In genomic region chr11:75773595-75774353, GRCh38 we compare ENCODE assay signal across 9 cellular contexts. TPM values are rescaled to one million over a fixed set of nuclear protein-coding genes. Genes with fewer than 3 reads are reported as not detected.
DNase-seq lines count a peak whose midpoint lies in the region; ATAC-seq and TF ChIP-seq lines count a peak whose summit lies in the region.
"Had no signal": no experiment of that assay in that cellular context is flagged by ENCODE, and none has a peak within 500 bp of the region (broad histone marks: within the 10 kb centered on the region; RNA-seq: fewer than 3 reads in every experiment).

No MANE protein-coding gene starts in this region.

- intact Hi-C loops in activated T-helper 1 cell treated with anti-CD3 and anti-CD28 coated beads, Interleukin-12 subunit alpha, Interleukin-12 subunit beta, Interleukin-2, Interleukin-4 antibody, amounts not matched to agents 30 ng/mL and 10 ng/mL and 1 ng/mL, durations not matched to agents 14 hours and 24 hours and 36 hours (cut with micrococcal nuclease) = no loop called here
- intact Hi-C loops in testis (cut with DNase I; ENCODE audit: low total_unique reads) = no loop called here

- peak; percentile 35 for DNase-seq in activated T-helper 1 cell treated with anti-CD3 and anti-CD28 coated beads, Interleukin-12 subunit alpha, Interleukin-12 subunit beta, Interleukin-2, Interleukin-4 antibody, amounts not matched to agents 30 ng/mL and 10 ng/mL and 1 ng/mL, durations not matched to agents 14 hours and 24 hours and 36 hours (ENCODE audit: low spot score)
- DNase-seq in NCI-H2029 (lab: John Stamatoyannopoulos, UW) = no peak
- DNase-seq in testis = no peak
- no peak for DNase-seq in HuH-7 (ENCODE audit: low spot score)
- no peak for DNase-seq in stimulated activated CD4-positive, alpha-beta T cell treated with anti-CD3 and anti-CD28 coated beads, Interleukin-4, amount 100 ng/mL, for 4 hours

- H3K27ac ChIP-seq in DOHH2 (ENCODE audit: low read depth, low read length) (peak overlapping the region; percentile 31), testis (no peak overlapping the region)

- H3K27ac Mint-ChIP-seq in activated T-helper 1 cell treated with anti-CD3 and anti-CD28 coated beads, Interleukin-12 subunit alpha, Interleukin-12 subunit beta, Interleukin-2, Interleukin-4 antibody, amounts not matched to agents 30 ng/mL and 10 ng/mL and 1 ng/mL, durations not matched to agents 14 hours and 24 hours and 36 hours = peak overlapping the region; percentile 72

- H3K4me1 ChIP-seq in DOHH2 (ENCODE audit: control insufficient read depth, low read length) (peaks cover 43% of the 10 kb centered on the region), testis (no peaks in the 10 kb centered on the region)

- peaks cover 10% of the 10 kb centered on the region for H3K36me3 Mint-ChIP-seq in activated T-helper 1 cell treated with anti-CD3 and anti-CD28 coated beads, Interleukin-12 subunit alpha, Interleukin-12 subunit beta, Interleukin-2, Interleukin-4 antibody, amounts not matched to agents 30 ng/mL and 10 ng/mL and 1 ng/mL, durations not matched to agents 14 hours and 24 hours and 36 hours (ENCODE audit: low read depth)

- 86 to 91% methylated on average over 4 to 5 of the region's 5 CpGs for WGBS in testis, 2 donors

- no peak for TF ChIP-seq CTCF in DOHH2 (IDR thresholded peaks at IDR 0.05; ENCODE audit: low read depth, low read length, poor library complexity, severe bottlenecking)
- no peak for TF ChIP-seq CTCF in testis (IDR thresholded peaks at IDR 0.05)

- no peak for TF ChIP-seq POLR2A in testis (IDR thresholded peaks at IDR 0.05)

- peak overlapping the region; percentile 40 for H3K4me3 Mint-ChIP-seq in activated T-helper 1 cell treated with anti-CD3 and anti-CD28 coated beads, Interleukin-12 subunit alpha, Interleukin-12 subunit beta, Interleukin-2, Interleukin-4 antibody, amounts not matched to agents 30 ng/mL and 10 ng/mL and 1 ng/mL, durations not matched to agents 14 hours and 24 hours and 36 hours

- H3K79me2 ChIP-seq in DOHH2 (ENCODE audit: control insufficient read depth, low read length) = no peaks in the 10 kb centered on the region

- H3K9me2 ChIP-seq in DOHH2 (replicated peaks; ENCODE audit: control insufficient read depth, low read length) = no peaks in the 10 kb centered on the region

- H3K4me1 Mint-ChIP-seq in activated T-helper 1 cell treated with anti-CD3 and anti-CD28 coated beads, Interleukin-12 subunit alpha, Interleukin-12 subunit beta, Interleukin-2, Interleukin-4 antibody, amounts not matched to agents 30 ng/mL and 10 ng/mL and 1 ng/mL, durations not matched to agents 14 hours and 24 hours and 36 hours (ENCODE audit: low read depth) = peaks cover 71% of the 10 kb centered on the region

- H3K9me3 Mint-ChIP-seq in activated T-helper 1 cell treated with anti-CD3 and anti-CD28 coated beads, Interleukin-12 subunit alpha, Interleukin-12 subunit beta, Interleukin-2, Interleukin-4 antibody, amounts not matched to agents 30 ng/mL and 10 ng/mL and 1 ng/mL, durations not matched to agents 14 hours and 24 hours and 36 hours = no peaks in the 10 kb centered on the region

- H4K20me1 ChIP-seq in DOHH2 (ENCODE audit: control insufficient read depth, insufficient read depth, low read depth, low read length) = no peaks in the 10 kb centered on the region

- H3K4me3 ChIP-seq in DOHH2 (ENCODE audit: low read length) = peak overlapping the region; percentile 19; the same call in 1 of the 2 replicates
- H3K4me3 ChIP-seq in testis = no peak overlapping the region

- H3F3A ChIP-seq in DOHH2 (ENCODE audit: control insufficient read depth, insufficient read depth) = no peaks in the 10 kb centered on the region

- ATAC-seq in GM19438 (IDR thresholded peaks at IDR 0.05; ENCODE audit: low read depth, unreplicated experiment) = peak; percentile 72
- peak; percentile 87 for ATAC-seq in HG03342 (IDR thresholded peaks at IDR 0.05; ENCODE audit: unreplicated experiment)

- H3K36me3 ChIP-seq in DOHH2 (ENCODE audit: control insufficient read depth, low read length) (no peaks in the 10 kb centered on the region), testis (ENCODE audit: low read depth, missing control alignments) (no peaks in the 10 kb centered on the region)

- no peaks in the 10 kb centered on the region for H3K9me3 ChIP-seq in DOHH2 (ENCODE audit: control insufficient read depth, insufficient read depth, low read length)
- no peaks in the 10 kb centered on the region for H3K9me3 ChIP-seq in testis

- H3K27me3 ChIP-seq in DOHH2 (ENCODE audit: control insufficient read depth, low read length) = peaks cover 25% of the 10 kb centered on the region
- H3K27me3 ChIP-seq in testis = no peaks in the 10 kb centered on the region

- H3K27me3 Mint-ChIP-seq in activated T-helper 1 cell treated with anti-CD3 and anti-CD28 coated beads, Interleukin-12 subunit alpha, Interleukin-12 subunit beta, Interleukin-2, Interleukin-4 antibody, amounts not matched to agents 30 ng/mL and 10 ng/mL and 1 ng/mL, durations not matched to agents 14 hours and 24 hours and 36 hours (ENCODE audit: insufficient read depth) = peaks cover 14% of the 10 kb centered on the region

- peak overlapping the region; percentile 40 for H3K4me2 ChIP-seq in DOHH2 (ENCODE audit: low read length)

RNA-seq across cellular contexts. Expression of gene DGAT2, which starts 5.2 kb away (rescaled TPM):
- total RNA-seq in activated T-helper 1 cell treated with anti-CD3 and anti-CD28 coated beads, Interleukin-12 subunit alpha, Interleukin-12 subunit beta, Interleukin-2, Interleukin-4 antibody, amounts not matched to agents 30 ng/mL and 10 ng/mL and 1 ng/mL, durations not matched to agents 14 hours and 24 hours and 36 hours = 9.8 and 11.0 TPM in 2 replicates
- total RNA-seq in testis = 10 to 100 TPM; 40.9 to 54.6 TPM
- 77.6 TPM for polyA plus RNA-seq in testis (ENCODE audit: insufficient read depth, low read depth, low replicate concordance)

RNA-seq across cellular contexts. Expression of gene UVRAG, which starts 41.2 kb away (rescaled TPM):
- total RNA-seq in activated T-helper 1 cell treated with anti-CD3 and anti-CD28 coated beads, Interleukin-12 subunit alpha, Interleukin-12 subunit beta, Interleukin-2, Interleukin-4 antibody, amounts not matched to agents 30 ng/mL and 10 ng/mL and 1 ng/mL, durations not matched to agents 14 hours and 24 hours and 36 hours = 18.6 and 19.5 TPM in 2 replicates
- total RNA-seq in testis = 10 to 100 TPM; 20.1 to 22.4 TPM
- polyA plus RNA-seq in testis (ENCODE audit: insufficient read depth, low read depth, low replicate concordance) = 10.8 TPM

RNA-seq across cellular contexts. Expression of gene MOGAT2, which starts 56.1 kb away (rescaled TPM):
- total RNA-seq in activated T-helper 1 cell treated with anti-CD3 and anti-CD28 coated beads, Interleukin-12 subunit alpha, Interleukin-12 subunit beta, Interleukin-2, Interleukin-4 antibody, amounts not matched to agents 30 ng/mL and 10 ng/mL and 1 ng/mL, durations not matched to agents 14 hours and 24 hours and 36 hours = not detected in 2 replicates
- total RNA-seq in testis = under 1 TPM; 0.19 to 0.31 TPM
- 0.24 TPM for polyA plus RNA-seq in testis (ENCODE audit: insufficient read depth, low read depth, low replicate concordance)
- polyA plus RNA-seq: keratinocyte had no signal
